13 cellular contexts compared by ENCODE assay signal in the genomic region with DNA sequence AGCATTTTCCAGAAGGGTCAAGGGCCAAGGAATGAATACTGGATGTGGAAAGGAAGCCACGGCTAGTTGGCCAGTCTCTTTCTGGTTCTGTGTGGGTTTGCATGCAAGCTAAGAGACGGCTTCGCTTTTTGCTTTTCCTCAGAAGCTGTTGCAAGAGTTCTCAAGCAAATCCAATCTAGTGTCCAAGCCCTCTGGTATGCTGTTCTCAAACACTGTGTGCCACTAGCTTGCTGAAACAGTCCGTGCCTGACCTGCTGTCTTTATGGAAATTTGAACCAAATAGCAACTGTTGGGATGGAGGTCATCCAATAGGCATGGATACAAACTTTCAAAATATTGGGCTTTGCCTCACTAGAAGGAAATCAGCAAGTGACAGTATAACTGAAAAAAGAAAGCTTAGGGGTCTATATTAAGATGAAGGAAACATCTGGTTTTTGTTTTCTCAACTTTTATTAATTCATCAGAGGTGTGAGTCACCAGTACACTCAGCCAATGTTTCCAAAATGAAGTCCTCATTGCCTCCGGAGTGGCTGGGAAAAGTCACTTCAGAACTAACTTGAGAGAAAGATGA.
DNase-seq lines count a peak whose midpoint lies in the region; TF ChIP-seq lines count a peak whose summit lies in the region.
"Had no signal": no experiment of that assay in that cellular context is flagged by ENCODE, and none has a peak within 500 bp of the region (broad histone marks: within the 10 kb centered on the region; RNA-seq: fewer than 3 reads in every experiment).

No MANE protein-coding gene starts in this region.

- H3K4me1 ChIP-seq in SK-N-SH (ENCODE audit: control insufficient read depth in 1 of 2, insufficient read depth in 2 of 2, low read depth in 1 of 2, low read length in 1 of 2): no peaks in the 10 kb centered on the region
- H3K4me1 ChIP-seq: SJCRH30 had no signal

- POLR2A ChIA-PET in SK-N-SH (lab: Yijun Ruan, JAX): interaction anchor here (0.7 kb wide), 1 partner anchor 1053 kb away, joined by 3 read pairs; no protein-coding TSS in a partner anchor

- no peaks in the 10 kb centered on the region for H3K79me2 ChIP-seq in SK-N-SH (ENCODE audit: insufficient read depth)

- no peaks in the 10 kb centered on the region for H3K36me3 ChIP-seq in SK-N-SH (replicated peaks in 1 of 2; ENCODE audit: control insufficient read depth in 1 of 2, insufficient read depth in 2 of 2, low read length in 1 of 2)
- H3K36me3 ChIP-seq: SJCRH30 had no signal

- peaks cover 7% of the 10 kb centered on the region for H3F3A ChIP-seq in SK-N-SH (replicated peaks; ENCODE audit: insufficient read depth)

- no peak overlapping the region for H2AFZ ChIP-seq in SK-N-SH (ENCODE audit: low read depth)

- H3K9me2 ChIP-seq in SK-N-SH: no peaks in the 10 kb centered on the region

- DNase-seq in AG08395 (ENCODE audit: low spot score) (peak; percentile 61), SK-N-SH (no peak), fibroblast of pulmonary artery (ENCODE audit: low read depth) (peak; percentile 79), osteocyte (ENCODE audit: extremely low spot score, unreplicated experiment) (peak; percentile 80), HK-2 (ENCODE audit: unreplicated experiment) (no peak), NK-92 (lab: John Stamatoyannopoulos, UW; ENCODE audit: unreplicated experiment) (no peak), UCSD-AML1 (lab: John Stamatoyannopoulos, UW; ENCODE audit: unreplicated experiment) (no peak), NCI-H1092 treated with DMSO at 0.1 percent for 48 hours (lab: John Stamatoyannopoulos, UW) (no peak)
- DNase-seq: activated CD4-positive, alpha-beta T cell treated with anti-CD3 and anti-CD28 coated beads, Interleukin-2, amount 50 U/mL, for 4 hours; activated naive CD8-positive, alpha-beta T cell treated with anti-CD3 and anti-CD28 coated beads, Interleukin-2, amount 50 U/mL, for 24 hours; naive B cell; NCI-H2227 treated with DMSO at 0.1 percent for 48 hours; SJCRH30 had no signal

- H3K4me3 ChIP-seq in SK-N-SH (ENCODE audit: low read depth in 2 of 2, low read length in 1 of 2) (peak overlapping the region in 1 of 2 experiments; percentile 10; a peak in 1 of 4 replicates), fibroblast of pulmonary artery (replicated peaks; ENCODE audit: low read depth, low read length) (no peak overlapping the region)
- H3K4me3 ChIP-seq: SJCRH30 had no signal

- H3K27me3 ChIP-seq in SK-N-SH (ENCODE audit: insufficient read depth): no peaks in the 10 kb centered on the region; the same call in 1 of the 2 replicates
- H3K27me3 ChIP-seq: SJCRH30 had no signal

- H3K27me3 Mint-ChIP-seq in osteocyte (ENCODE audit: unreplicated experiment): no peaks in the 10 kb centered on the region
- H3K27me3 Mint-ChIP-seq: activated naive CD8-positive, alpha-beta T cell treated with anti-CD3 and anti-CD28 coated beads, Interleukin-2, amount 50 U/mL, for 24 hours had no signal

- H3K9me3 Mint-ChIP-seq in osteocyte (ENCODE audit: unreplicated experiment): no peaks in the 10 kb centered on the region
- H3K9me3 Mint-ChIP-seq: activated naive CD8-positive, alpha-beta T cell treated with anti-CD3 and anti-CD28 coated beads, Interleukin-2, amount 50 U/mL, for 24 hours; naive B cell had no signal

- no peaks in the 10 kb centered on the region for H3K36me3 Mint-ChIP-seq in osteocyte (ENCODE audit: unreplicated experiment)
- H3K36me3 Mint-ChIP-seq: naive B cell had no signal

- H3K4me1 Mint-ChIP-seq in osteocyte (ENCODE audit: unreplicated experiment): peaks cover 53% of the 10 kb centered on the region
- H3K4me1 Mint-ChIP-seq: naive B cell had no signal

- TF ChIP-seq CTCF in SK-N-SH (IDR thresholded peaks at IDR 0.05) (no peak), fibroblast of pulmonary artery (IDR thresholded peaks at IDR 0.05; ENCODE audit: low read length, missing control alignments) (no peak), osteocyte (IDR thresholded peaks at IDR 0.05) (no peak)

- peak overlapping the region; percentile 36 for H3K4me3 Mint-ChIP-seq in osteocyte (ENCODE audit: unreplicated experiment)
- H3K4me3 Mint-ChIP-seq: activated naive CD8-positive, alpha-beta T cell treated with anti-CD3 and anti-CD28 coated beads, Interleukin-2, amount 50 U/mL, for 24 hours; naive B cell had no signal

- H3K27ac Mint-ChIP-seq in osteocyte (ENCODE audit: unreplicated experiment): peak overlapping the region; percentile 98
- H3K27ac Mint-ChIP-seq: activated naive CD8-positive, alpha-beta T cell treated with anti-CD3 and anti-CD28 coated beads, Interleukin-2, amount 50 U/mL, for 24 hours had no signal

- H3K9me3 ChIP-seq in SK-N-SH: no peaks in the 10 kb centered on the region
- H3K9me3 ChIP-seq: SJCRH30 had no signal

- H3K4me2 ChIP-seq in SK-N-SH: peak overlapping the region; percentile 56; the same call in 1 of the 2 replicates

- no peak for TF ChIP-seq RAD21 in SK-N-SH (IDR thresholded peaks at IDR 0.05; ENCODE audit: low read length)

- CTCF ChIA-PET in SK-N-SH (lab: Yijun Ruan, JAX): interaction anchor here (0.9 to 2.2 kb wide), 2 partner anchors 26 to 28 kb away, joined by 3 to 12 read pairs; no protein-coding TSS in a partner anchor

- 22% methylated on average over 5 of the region's 5 CpGs for WGBS in SK-N-SH (ENCODE audit: low lambda C conversion rate)

- H4K20me1 ChIP-seq in SK-N-SH (ENCODE audit: insufficient read depth): no peaks in the 10 kb centered on the region

- peak overlapping the region; percentile 37; the same call in 1 of the 2 replicates for H3K9ac ChIP-seq in SK-N-SH

- peak overlapping the region in 1 of 2 experiments; percentile 81; a peak in 2 of 4 replicates for H3K27ac ChIP-seq in SK-N-SH (ENCODE audit: low read depth in 2 of 2, low read length in 1 of 2)
- H3K27ac ChIP-seq: SJCRH30 had no signal

- 0 out of 4 replicates have a peak, but pooled peaks of 1 of the 2 experiments have one; percentile 19 for TF ChIP-seq EP300 in SK-N-SH (IDR thresholded peaks at IDR 0.05; ENCODE audit: borderline replicate concordance in 1 of 2, low read depth in 1 of 2, low read length in 1 of 2)

TF ChIP-seq in SK-N-SH, 30 proteins besides CTCF, POLR2A, EP300 and RAD21:
- TF ChIP-seq PBX3 (IDR thresholded peaks at IDR 0.05) (peak; percentile 38; the same call in 1 of the 2 replicates), MEF2A (IDR thresholded peaks at IDR 0.05; ENCODE audit: borderline replicate concordance, low read depth) (0 out of 2 replicates have a peak, but pooled peaks have one; percentile 11), FOSL2 (IDR thresholded peaks at IDR 0.05; ENCODE audit: borderline replicate concordance, low read depth) (peak; percentile 46; the same call in 1 of the 2 replicates), TCF12 (IDR thresholded peaks at IDR 0.05) (peak; percentile 82), GATA2 (CRISPR knock-in tag; IDR thresholded peaks at IDR 0.05) (no peak), YY1 (IDR thresholded peaks at IDR 0.05; ENCODE audit: low read depth) (no peak), JUND (IDR thresholded peaks at IDR 0.05) (peak; percentile 45)

Comparison
In these comparisons a context has a peak if more than half of its experiments do, and no peak if none do; other contexts are left out.
1. DNase-seq: peak in AG08395 (single experiment), fibroblast of pulmonary artery (single experiment) and osteocyte (single experiment); none in SK-N-SH (single experiment), HK-2 (single experiment), NK-92 (single experiment), UCSD-AML1 (single experiment) and NCI-H1092 treated with DMSO at 0.1 percent for 48 hours (single experiment).